In genomic region chr2:69456154-69456553, GRCh38 we compare ENCODE assay signal across 1 cellular context.
TF ChIP-seq lines count a peak whose summit lies in the region.

No MANE protein-coding gene starts in this region.

TF ChIP-seq in IMR-90, 13 proteins besides CTCF, POLR2A, EP300 and RAD21:
- TF ChIP-seq SMC3 (IDR thresholded peaks at IDR 0.05; ENCODE audit: low read depth, low read length) (no peak), CEBPB (IDR thresholded peaks at IDR 0.05; ENCODE audit: low read depth, low read length) (no peak), MAFK (IDR thresholded peaks at IDR 0.05; ENCODE audit: low read depth, low read length) (no peak), MAZ (IDR thresholded peaks at IDR 0.05; ENCODE audit: borderline replicate concordance, low read depth, low read length) (no peak), FOS (IDR thresholded peaks at IDR 0.05; ENCODE audit: low read depth, low read length) (no peak), BHLHE40 (IDR thresholded peaks at IDR 0.05; ENCODE audit: low read depth, low read length) (no peak), ELK1 (IDR thresholded peaks at IDR 0.05; ENCODE audit: borderline replicate concordance, low read depth, low read length) (no peak), RCOR1 (IDR thresholded peaks at IDR 0.05; ENCODE audit: insufficient replicate concordance, low read length) (no peak), USF2 (IDR thresholded peaks at IDR 0.05; ENCODE audit: low read depth, low read length) (no peak), CHD1 (IDR thresholded peaks at IDR 0.05; ENCODE audit: low read depth, low read length) (no peak), NFE2L2 (IDR thresholded peaks at IDR 0.05; ENCODE audit: low read depth, low read length) (no peak), RFX5 (IDR thresholded peaks at IDR 0.05; ENCODE audit: low read depth, low read length) (no peak)
